8 cellular contexts compared by ENCODE assay signal in the genomic region with DNA sequence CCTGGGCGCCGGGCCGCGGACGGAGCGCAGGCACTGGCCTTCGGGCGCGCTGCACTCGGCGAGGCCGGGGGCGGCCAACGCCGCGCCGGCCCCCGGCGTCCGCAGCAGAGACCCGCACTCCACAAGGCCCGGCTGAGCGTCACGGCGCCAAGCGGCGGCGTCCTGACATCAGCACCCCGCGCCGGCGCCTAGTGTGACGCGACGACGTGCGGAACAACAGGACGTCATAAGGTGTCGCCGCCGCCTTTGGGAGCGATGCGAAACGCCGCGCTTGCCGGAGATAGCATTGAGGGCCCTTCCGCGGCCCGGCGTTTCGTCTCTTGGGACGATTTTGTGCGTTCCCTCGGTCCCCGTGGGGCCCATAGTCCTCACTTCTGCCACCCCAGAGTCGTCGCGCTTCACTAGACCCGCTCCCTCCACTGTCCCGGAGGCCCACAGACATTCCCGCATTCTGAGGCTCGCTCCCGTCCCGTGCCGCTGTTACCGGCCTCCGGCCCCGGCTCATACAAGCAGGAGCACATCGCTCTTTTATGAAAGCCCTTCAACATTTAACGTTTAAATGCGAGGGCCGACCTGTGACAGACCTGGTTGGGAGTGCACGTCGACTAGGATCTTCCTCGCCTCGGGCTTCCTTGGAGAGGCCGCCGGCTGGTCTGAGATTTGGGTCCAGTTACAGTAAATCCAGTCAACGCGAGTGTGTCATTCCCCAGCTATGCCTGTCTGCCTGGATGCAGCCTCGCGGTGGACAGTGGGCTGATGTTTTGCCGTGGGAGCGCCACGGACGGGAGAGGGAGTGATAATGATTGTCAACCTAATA. TPM values are rescaled to one million over a fixed set of nuclear protein-coding genes. Genes with fewer than 3 reads are reported as not detected.
DNase-seq lines count a peak whose midpoint lies in the region; ATAC-seq and TF ChIP-seq lines count a peak whose summit lies in the region.

Gene SSU72 (minus strand): TSS at position 143 of the 817 bp plus-strand sequence. CDS start 306 bp downstream, outside the sequence.

- H3K36me3 ChIP-seq in left lung, result peaks cover 0 to 24% of the 10 kb centered on the region in 2 donors

- intact Hi-C loops in activated CD4-positive, alpha-beta T cell treated with anti-CD3 and anti-CD28 coated beads, Interleukin-2, amount 10 ng/mL, durations not matched to agents 24 days and 14 days (cut with micrococcal nuclease), result loop anchor here (1.0 kb wide), 1 partner anchor 40 kb away; the partner anchor contains the start of gene MIB2
- intact Hi-C loops in left lung (cut with DNase I), result no loop called here

- H3K4me3 ChIP-seq in coronary artery (peak within 1 kb of the TSS; percentile 93), left lung (peak within 1 kb of the TSS; percentile 98)

- H3K9me3 Mint-ChIP-seq in activated CD4-positive, alpha-beta T cell treated with anti-CD3 and anti-CD28 coated beads, Interleukin-2, amount 10 ng/mL, durations not matched to agents 24 days and 14 days, result no peaks in the 10 kb centered on the region

- H3K4me1 Mint-ChIP-seq in activated CD4-positive, alpha-beta T cell treated with anti-CD3 and anti-CD28 coated beads, Interleukin-2, amount 10 ng/mL, durations not matched to agents 24 days and 14 days, result peaks cover 23% of the 10 kb centered on the region

- peaks cover 2 to 51% of the 10 kb centered on the region in 2 donors for H3K4me1 ChIP-seq in left lung

- H3K27me3 Mint-ChIP-seq in activated CD4-positive, alpha-beta T cell treated with anti-CD3 and anti-CD28 coated beads, Interleukin-2, amount 10 ng/mL, durations not matched to agents 24 days and 14 days, result peaks cover 2% of the 10 kb centered on the region

- DNase-seq in Ammon's horn (ENCODE audit: low spot score) (peak; percentile 92), NCI-H524 treated with DMSO at 0.1 percent for 48 hours (lab: John Stamatoyannopoulos, UW) (peak; percentile 24), coronary artery (ENCODE audit: low spot score) (peak; percentile 93), left lung (peak; percentile 92 to 95)
- peak; percentile 98 for DNase-seq in activated CD4-positive, alpha-beta T cell treated with anti-CD3 and anti-CD28 coated beads, Interleukin-2, amount 10 ng/mL, durations not matched to agents 24 days and 14 days
- DNase-seq in stimulated activated CD4-positive, alpha-beta T cell treated with anti-CD3 and anti-CD28 coated beads, Interleukin-2, amount 100 ng/mL, for 4 hours (ENCODE audit: low read depth), result peak; percentile 87

- ATAC-seq in HG03432 (IDR thresholded peaks at IDR 0.05; ENCODE audit: unreplicated experiment), result peak; percentile 79
- ATAC-seq in left lung, result peak; percentile 91

- H3K9me3 ChIP-seq in left lung, result no peaks in the 10 kb centered on the region

- TF ChIP-seq CTCF in coronary artery (IDR thresholded peaks at IDR 0.05), result no peak
- no peak for TF ChIP-seq CTCF in left lung (IDR thresholded peaks at IDR 0.05)

- peak within 1 kb of the TSS; percentile 99 for H3K27ac Mint-ChIP-seq in activated CD4-positive, alpha-beta T cell treated with anti-CD3 and anti-CD28 coated beads, Interleukin-2, amount 10 ng/mL, durations not matched to agents 24 days and 14 days

- peaks cover 0 to 14% of the 10 kb centered on the region in 2 donors for H3K27me3 ChIP-seq in left lung

- TF ChIP-seq POLR2A in GM19193 (IDR thresholded peaks at IDR 0.05; ENCODE audit: extremely low read depth, insufficient read depth, insufficient read length), result peak; percentile 94

- H3K27ac ChIP-seq in coronary artery, result peak within 1 kb of the TSS; percentile 97 to 99
- H3K27ac ChIP-seq in left lung, result peak within 1 kb of the TSS; percentile 96 to 98

- H3K4me3 Mint-ChIP-seq in activated CD4-positive, alpha-beta T cell treated with anti-CD3 and anti-CD28 coated beads, Interleukin-2, amount 10 ng/mL, durations not matched to agents 24 days and 14 days, result peak within 1 kb of the TSS; percentile 95

- peaks cover 17% of the 10 kb centered on the region for H3K36me3 Mint-ChIP-seq in activated CD4-positive, alpha-beta T cell treated with anti-CD3 and anti-CD28 coated beads, Interleukin-2, amount 10 ng/mL, durations not matched to agents 24 days and 14 days (ENCODE audit: low read depth)

RNA-seq across cellular contexts. Expression of gene SSU72, which starts in this region (rescaled TPM):
- total RNA-seq in activated CD4-positive, alpha-beta T cell treated with anti-CD3 and anti-CD28 coated beads, Interleukin-2, amount 10 ng/mL, durations not matched to agents 24 days and 14 days, result 134 TPM in 2 replicates
- total RNA-seq in left lung, result 100 to 1,000 TPM; 120 to 141 TPM

Comparison
In these comparisons a context has a peak if more than half of its experiments do, and no peak if none do; other contexts are left out.
1. Peak in every context shown above with its lines: DNase-seq, ATAC-seq, H3K4me3 ChIP-seq and H3K27ac ChIP-seq.
2. DNase-seq: peak in every context shown above with its lines; median percentile 98 in activated CD4-positive, alpha-beta T cell treated with anti-CD3 and anti-CD28 coated beads, Interleukin-2, amount 10 ng/mL, durations not matched to agents 24 days and 14 days; 94 in left lung; 93 in coronary artery; 92 in Ammon's horn; 87 in stimulated activated CD4-positive, alpha-beta T cell treated with anti-CD3 and anti-CD28 coated beads, Interleukin-2, amount 100 ng/mL, for 4 hours; 24 in NCI-H524 treated with DMSO at 0.1 percent for 48 hours.